1 cellular context compared by ENCODE assay signal in genomic region chr11:17076517-17077239, GRCh38.
TF ChIP-seq lines count a peak whose summit lies in the region.

No MANE protein-coding gene starts in this region.

TF ChIP-seq in K562, 482 proteins besides CTCF, POLR2A, EP300 and RAD21 (continued from another document):
- TF ChIP-seq, protein P1, sequence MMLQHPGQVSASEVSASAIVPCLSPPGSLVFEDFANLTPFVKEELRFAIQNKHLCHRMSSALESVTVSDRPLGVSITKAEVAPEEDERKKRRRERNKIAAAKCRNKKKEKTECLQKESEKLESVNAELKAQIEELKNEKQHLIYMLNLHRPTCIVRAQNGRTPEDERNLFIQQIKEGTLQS (IDR thresholded peaks at IDR 0.05): no peak
- TF ChIP-seq, protein P1 (CRISPR knock-in tag; conservative IDR thresholded peaks at IDR 0.05): 0 out of 2 replicates have a peak, but pooled peaks have one; percentile 36
- TF ChIP-seq SUPT5H (IDR thresholded peaks at IDR 0.05): 0 out of 2 replicates have a peak, but pooled peaks have one; percentile 1
- 0 out of 4 replicates have a peak, but pooled peaks of 1 of the 2 experiments have one; percentile 9 for TF ChIP-seq HDAC1 (IDR thresholded peaks at IDR 0.05)
- TF ChIP-seq, protein P2, sequence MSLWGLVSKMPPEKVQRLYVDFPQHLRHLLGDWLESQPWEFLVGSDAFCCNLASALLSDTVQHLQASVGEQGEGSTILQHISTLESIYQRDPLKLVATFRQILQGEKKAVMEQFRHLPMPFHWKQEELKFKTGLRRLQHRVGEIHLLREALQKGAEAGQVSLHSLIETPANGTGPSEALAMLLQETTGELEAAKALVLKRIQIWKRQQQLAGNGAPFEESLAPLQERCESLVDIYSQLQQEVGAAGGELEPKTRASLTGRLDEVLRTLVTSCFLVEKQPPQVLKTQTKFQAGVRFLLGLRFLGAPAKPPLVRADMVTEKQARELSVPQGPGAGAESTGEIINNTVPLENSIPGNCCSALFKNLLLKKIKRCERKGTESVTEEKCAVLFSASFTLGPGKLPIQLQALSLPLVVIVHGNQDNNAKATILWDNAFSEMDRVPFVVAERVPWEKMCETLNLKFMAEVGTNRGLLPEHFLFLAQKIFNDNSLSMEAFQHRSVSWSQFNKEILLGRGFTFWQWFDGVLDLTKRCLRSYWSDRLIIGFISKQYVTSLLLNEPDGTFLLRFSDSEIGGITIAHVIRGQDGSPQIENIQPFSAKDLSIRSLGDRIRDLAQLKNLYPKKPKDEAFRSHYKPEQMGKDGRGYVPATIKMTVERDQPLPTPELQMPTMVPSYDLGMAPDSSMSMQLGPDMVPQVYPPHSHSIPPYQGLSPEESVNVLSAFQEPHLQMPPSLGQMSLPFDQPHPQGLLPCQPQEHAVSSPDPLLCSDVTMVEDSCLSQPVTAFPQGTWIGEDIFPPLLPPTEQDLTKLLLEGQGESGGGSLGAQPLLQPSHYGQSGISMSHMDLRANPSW (CRISPR knock-in tag; IDR thresholded peaks at IDR 0.05): 0 out of 2 replicates have a peak, but pooled peaks have one; percentile 29
- TF ChIP-seq KAT7 (CRISPR knock-in tag; IDR thresholded peaks at IDR 0.05; ENCODE audit: borderline replicate concordance): peak; percentile 12; the same call in 1 of the 2 replicates
- TF ChIP-seq HNRNPL (IDR thresholded peaks at IDR 0.05; ENCODE audit: low read depth, low read length): peak; percentile 50
- 0 out of 2 replicates have a peak, but pooled peaks have one; percentile 19 for TF ChIP-seq E2F1 (CRISPR knock-in tag; IDR thresholded peaks at IDR 0.05)
- TF ChIP-seq BRD9 (IDR thresholded peaks at IDR 0.05; ENCODE audit: low read depth, partially characterized antibody): no peak
- TF ChIP-seq CHD2 (IDR thresholded peaks at IDR 0.05; ENCODE audit: low read depth, low read length): no peak
